1 cellular context compared by ENCODE assay signal in genomic region chr15:60575995-60576394, GRCh38.
TF ChIP-seq lines count a peak whose summit lies in the region.

No MANE protein-coding gene starts in this region.

TF ChIP-seq in HepG2, 621 proteins besides CTCF, POLR2A, EP300 and RAD21 (continued from another document):
- TF ChIP-seq MLXIP (CRISPR knock-in tag; IDR thresholded peaks at IDR 0.05; ENCODE audit: borderline replicate concordance) (no peak), CCAR2 (optimal IDR thresholded peaks at IDR 0.05; ENCODE audit: low read depth, low read length) (no peak), NFKBIZ (CRISPR knock-in tag; IDR thresholded peaks at IDR 0.05) (no peak), NFKB2 (CRISPR knock-in tag; IDR thresholded peaks at IDR 0.05; ENCODE audit: borderline replicate concordance) (no peak), RELA (CRISPR knock-in tag; IDR thresholded peaks at IDR 0.05) (no peak), ZNF317 (CRISPR knock-in tag; IDR thresholded peaks at IDR 0.05) (no peak), FOXA1 (IDR thresholded peaks at IDR 0.05) (no peak), FOXA1 (CRISPR knock-in tag; IDR thresholded peaks at IDR 0.05) (peak; percentile 81), ZNF383 (CRISPR knock-in tag; IDR thresholded peaks at IDR 0.05; ENCODE audit: borderline replicate concordance) (no peak), ZNF570 (CRISPR knock-in tag; IDR thresholded peaks at IDR 0.05; ENCODE audit: borderline replicate concordance) (no peak), RFX5 (IDR thresholded peaks at IDR 0.05; ENCODE audit: low read depth, low read length) (no peak), ZNF343 (CRISPR knock-in tag; IDR thresholded peaks at IDR 0.05) (no peak)
